15 cellular contexts compared by ENCODE assay signal in genomic region chr17:61461586-61461966, GRCh38. TPM values are rescaled to one million over a fixed set of nuclear protein-coding genes. Genes with fewer than 3 reads are reported as not detected.
DNase-seq lines count a peak whose midpoint lies in the region; ATAC-seq and TF ChIP-seq lines count a peak whose summit lies in the region.
"Had no signal": no experiment of that assay in that cellular context is flagged by ENCODE, and none has a peak within 500 bp of the region (broad histone marks: within the 10 kb centered on the region; RNA-seq: fewer than 3 reads in every experiment).

No MANE protein-coding gene starts in this region.

- WGBS in smooth muscle cell (ENCODE audit: low lambda C conversion rate) = 7% methylated on average over 7 of the region's 7 CpGs

- H3K9ac ChIP-seq in OCI-LY3 (ENCODE audit: low read length) (peak overlapping the region; percentile 50; the same call in 1 of the 2 replicates), iPS-15b (ENCODE audit: low read depth, low read length) (no peak overlapping the region), smooth muscle cell (ENCODE audit: low read depth) (no peak overlapping the region)

- H3K4me3 ChIP-seq in OCI-LY3 (ENCODE audit: low read length) = peak overlapping the region; percentile 78
- H3K4me3 ChIP-seq in iPS-15b (ENCODE audit: low read depth, low read length) = peak overlapping the region; percentile 31
- H3K4me3 ChIP-seq in smooth muscle cell = peak overlapping the region; percentile 48
- H3K4me3 ChIP-seq: PC-9 had no signal

- DNase-seq in activated CD8-positive, alpha-beta memory T cell treated with anti-CD3 and anti-CD28 coated beads for 24 hours = peak; percentile 50
- no peak for DNase-seq in activated CD8-positive, alpha-beta memory T cell treated with anti-CD3 and anti-CD28 coated beads, Interleukin-2, amount 50 U/mL, for 4 hours
- no peak for DNase-seq in smooth muscle cell (lab: John Stamatoyannopoulos, UW; ENCODE audit: unreplicated experiment)
- DNase-seq in activated CD4-positive, alpha-beta T cell treated with anti-CD3 and anti-CD28 coated beads for 1 hour = no peak
- no peak for DNase-seq in MV-4-11 (lab: John Stamatoyannopoulos, UW)
- DNase-seq: 8988T; activated CD8-positive, alpha-beta memory T cell treated with anti-CD3 and anti-CD28 coated beads, Interleukin-2, amount 50 U/mL, for 48 hours; DND-41; NCI-H1105 treated with DMSO at 0.1 percent for 48 hours; PC-9 had no signal

- 0 out of 2 replicates have a peak, but pooled peaks have one; percentile 10 for TF ChIP-seq CTCF in OCI-LY3 (IDR thresholded peaks at IDR 0.05; ENCODE audit: low read depth, low read length)
- no peak for TF ChIP-seq CTCF in smooth muscle cell (IDR thresholded peaks at IDR 0.05; ENCODE audit: borderline replicate concordance, insufficient read depth, poor library complexity, severe bottlenecking)

- H3K36me3 ChIP-seq in OCI-LY3 (replicated peaks; ENCODE audit: low read depth, low read length) (no peaks in the 10 kb centered on the region), iPS-15b (ENCODE audit: control insufficient read depth, insufficient read depth, low read length) (no peaks in the 10 kb centered on the region), smooth muscle cell (ENCODE audit: low read depth) (no peaks in the 10 kb centered on the region)

- H3K4me2 ChIP-seq in OCI-LY3 (ENCODE audit: low read length) (peak overlapping the region; percentile 74), smooth muscle cell (peak overlapping the region; percentile 91)
- H3K4me2 ChIP-seq: PC-9 had no signal

- H2AFZ ChIP-seq in OCI-LY3 (ENCODE audit: low read depth, low read length) (no peak overlapping the region; the same call in 1 of the 2 replicates), smooth muscle cell (ENCODE audit: low read depth) (peak overlapping the region; percentile 71)
- H2AFZ ChIP-seq: PC-9 had no signal

- H4K20me1 ChIP-seq in OCI-LY3 (ENCODE audit: insufficient read depth, low read length) (no peaks in the 10 kb centered on the region), smooth muscle cell (ENCODE audit: low read depth) (no peaks in the 10 kb centered on the region)

- no peaks in the 10 kb centered on the region for H3K79me2 ChIP-seq in OCI-LY3 (ENCODE audit: low read length)
- H3K79me2 ChIP-seq in smooth muscle cell (ENCODE audit: low read depth) = peaks cover 71% of the 10 kb centered on the region

- peaks cover 17% of the 10 kb centered on the region for H3F3A ChIP-seq in smooth muscle cell (ENCODE audit: low read depth)

- no peak for ATAC-seq in HG03342 (IDR thresholded peaks at IDR 0.05; ENCODE audit: unreplicated experiment)

- H3K27me3 ChIP-seq in OCI-LY3 (ENCODE audit: low read depth, low read length) (no peaks in the 10 kb centered on the region), iPS-15b (ENCODE audit: control insufficient read depth, insufficient read depth, low read length) (peaks cover 100% of the 10 kb centered on the region), smooth muscle cell (ENCODE audit: low read depth) (peaks cover 6% of the 10 kb centered on the region)

- H3K9me3 ChIP-seq in OCI-LY3 (ENCODE audit: insufficient read depth, low read length) (no peaks in the 10 kb centered on the region), iPS-15b (ENCODE audit: control insufficient read depth, insufficient read depth, low read length) (no peaks in the 10 kb centered on the region), smooth muscle cell (replicated peaks; ENCODE audit: low read depth) (no peaks in the 10 kb centered on the region)

- no peaks in the 10 kb centered on the region for H3K4me1 ChIP-seq in OCI-LY3 (ENCODE audit: low read length)
- peaks cover 6% of the 10 kb centered on the region for H3K4me1 ChIP-seq in iPS-15b (ENCODE audit: control insufficient read depth, insufficient read depth, low read length)
- peaks cover 29% of the 10 kb centered on the region for H3K4me1 ChIP-seq in smooth muscle cell (ENCODE audit: low read depth)

- H3K27ac ChIP-seq in OCI-LY3 (ENCODE audit: low read length) (no peak overlapping the region), smooth muscle cell (ENCODE audit: low read depth) (peak overlapping the region; percentile 60)
- H3K27ac ChIP-seq: PC-9 had no signal

RNA-seq across cellular contexts. Expression of gene TBX4, which starts 9.4 kb away (rescaled TPM):
- 14.1 and 15.4 TPM in 2 replicates for total RNA-seq in smooth muscle cell
- 14.6 and 22.7 TPM in 2 replicates for polyA plus RNA-seq in smooth muscle cell
- total RNA-seq: kidney epithelial cell, PC-9, pulmonary artery endothelial cell had no signal
